In the genomic region with DNA sequence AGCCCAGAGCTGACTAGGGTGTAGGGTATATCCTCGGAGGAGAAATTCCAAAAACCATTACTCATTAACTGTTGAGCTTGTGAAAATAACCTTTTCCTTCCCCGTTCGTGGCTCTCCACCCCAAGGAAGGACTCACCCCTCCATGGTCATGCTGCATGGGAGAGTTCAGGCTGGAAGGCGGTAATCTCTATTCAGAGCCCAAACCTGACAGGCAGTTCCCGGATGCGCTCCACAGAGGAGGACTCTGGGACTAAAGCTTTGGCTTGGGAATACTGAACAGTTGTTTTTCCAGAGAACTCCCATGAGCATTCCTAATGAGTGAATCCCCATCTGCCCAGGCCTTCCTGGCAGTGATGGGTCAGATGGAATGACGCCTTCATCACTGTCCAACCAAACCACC, we compare ENCODE assay signal across 1 cellular context.
TF ChIP-seq lines count a peak whose summit lies in the region.

No MANE protein-coding gene starts in this region.

TF ChIP-seq in HCT116, 20 proteins besides CTCF, POLR2A, EP300 and RAD21 (continued from another document):
- TF ChIP-seq, protein P1, sequence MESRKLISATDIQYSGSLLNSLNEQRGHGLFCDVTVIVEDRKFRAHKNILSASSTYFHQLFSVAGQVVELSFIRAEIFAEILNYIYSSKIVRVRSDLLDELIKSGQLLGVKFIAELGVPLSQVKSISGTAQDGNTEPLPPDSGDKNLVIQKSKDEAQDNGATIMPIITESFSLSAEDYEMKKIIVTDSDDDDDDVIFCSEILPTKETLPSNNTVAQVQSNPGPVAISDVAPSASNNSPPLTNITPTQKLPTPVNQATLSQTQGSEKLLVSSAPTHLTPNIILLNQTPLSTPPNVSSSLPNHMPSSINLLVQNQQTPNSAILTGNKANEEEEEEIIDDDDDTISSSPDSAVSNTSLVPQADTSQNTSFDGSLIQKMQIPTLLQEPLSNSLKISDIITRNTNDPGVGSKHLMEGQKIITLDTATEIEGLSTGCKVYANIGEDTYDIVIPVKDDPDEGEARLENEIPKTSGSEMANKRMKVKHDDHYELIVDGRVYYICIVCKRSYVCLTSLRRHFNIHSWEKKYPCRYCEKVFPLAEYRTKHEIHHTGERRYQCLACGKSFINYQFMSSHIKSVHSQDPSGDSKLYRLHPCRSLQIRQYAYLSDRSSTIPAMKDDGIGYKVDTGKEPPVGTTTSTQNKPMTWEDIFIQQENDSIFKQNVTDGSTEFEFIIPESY (IDR thresholded peaks at IDR 0.05; ENCODE audit: extremely low read depth, insufficient replicate concordance, low read length), result no peak
- TF ChIP-seq, protein P2, sequence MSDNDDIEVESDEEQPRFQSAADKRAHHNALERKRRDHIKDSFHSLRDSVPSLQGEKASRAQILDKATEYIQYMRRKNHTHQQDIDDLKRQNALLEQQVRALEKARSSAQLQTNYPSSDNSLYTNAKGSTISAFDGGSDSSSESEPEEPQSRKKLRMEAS (IDR thresholded peaks at IDR 0.05), result no peak
- TF ChIP-seq ELF1 (IDR thresholded peaks at IDR 0.05; ENCODE audit: borderline replicate concordance, low read depth) (no peak), CBX3 (IDR thresholded peaks at IDR 0.05; ENCODE audit: low read depth) (no peak), SRF (IDR thresholded peaks at IDR 0.05; ENCODE audit: low read depth) (no peak)
TF ChIP-seq in HCT116: peak in this region for 0.
